Comparison of ENCODE assay signal across 23 cellular contexts in genomic region chr7:106448992-106449859, GRCh38.
DNase-seq lines count a peak whose midpoint lies in the region; ATAC-seq, FAIRE-seq and TF ChIP-seq lines count a peak whose summit lies in the region.
"Had no signal": no experiment of that assay in that cellular context is flagged by ENCODE, and none has a peak within 500 bp of the region (broad histone marks: within the 10 kb centered on the region; RNA-seq: fewer than 3 reads in every experiment).

No MANE protein-coding gene starts in this region.

- no peak overlapping the region for H3K4me3 ChIP-seq in GM23338
- no peak overlapping the region for H3K4me3 ChIP-seq in GM12878
- no peak overlapping the region for H3K4me3 ChIP-seq in BE2C (ENCODE audit: low read depth, low read length)
- no peak overlapping the region for H3K4me3 ChIP-seq in ascending aorta
- H3K4me3 ChIP-seq: gastrocnemius medialis, SK-N-MC, upper lobe of left lung had no signal

- H3K9me3 ChIP-seq in GM12878 (replicated peaks; ENCODE audit: control insufficient read depth, insufficient read depth, low read length) = no peaks in the 10 kb centered on the region; the same call in 1 of the 3 replicates
- H3K9me3 ChIP-seq in BE2C = no peaks in the 10 kb centered on the region
- H3K9me3 ChIP-seq in ascending aorta = no peaks in the 10 kb centered on the region
- H3K9me3 ChIP-seq: gastrocnemius medialis had no signal

- WGBS in GM12878 (ENCODE audit: insufficient coverage, insufficient replicate concordance, low lambda C conversion rate, missing lambda C conversion rate) = 51% methylated on average over 7 of the region's 7 CpGs

- POLR2A ChIA-PET in GM12878 (lab: Charles Lee) = interaction anchor here (0.8 kb wide), 1 partner anchor 91 kb away, joined by 3 read pairs; no protein-coding TSS in a partner anchor

- no TSS peak for BruUV-seq in GM12878 (replicated peaks; lab: Mats Ljungman, UMichigan)

- no peaks in the 10 kb centered on the region for H3K27me3 Mint-ChIP-seq in activated T-cell treated with anti-CD3 and anti-CD28 coated beads, Interleukin-2, amount 50 U/mL, for 4 hours (ENCODE audit: low read depth)
- no peaks in the 10 kb centered on the region for H3K27me3 Mint-ChIP-seq in GM23338 (ENCODE audit: insufficient read depth, low read depth, poor library complexity)
- peaks cover 14 to 15% of the 10 kb centered on the region in 2 donors for H3K27me3 Mint-ChIP-seq in natural killer cell treated with Interleukin-12 subunit alpha and Interleukin-12 subunit beta and Interleukin-15 and Interleukin-18, amount 100 ng/mL, for 72 hours
- H3K27me3 Mint-ChIP-seq: stimulated activated memory B cell treated with anti-CD40 and anti-IgM and Interleukin-4, amounts not matched to agents 10 μg/mL and 1 μg/mL and 100 μg/mL, for 72 hours had no signal

- H3K36me3 ChIP-seq in GM23338 (ENCODE audit: insufficient read depth) (peaks cover 7% of the 10 kb centered on the region), GM12878 (ENCODE audit: control insufficient read depth in 2 of 2, insufficient read depth in 2 of 2, low read length in 1 of 2) (no peaks in the 10 kb centered on the region), BE2C (no peaks in the 10 kb centered on the region), ascending aorta (no peaks in the 10 kb centered on the region)
- H3K36me3 ChIP-seq: gastrocnemius medialis, upper lobe of left lung had no signal

- peaks cover 12% of the 10 kb centered on the region for H3K4me1 Mint-ChIP-seq in activated T-cell treated with anti-CD3 and anti-CD28 coated beads, Interleukin-2, amount 50 U/mL, for 4 hours (ENCODE audit: low read depth)
- no peaks in the 10 kb centered on the region for H3K4me1 Mint-ChIP-seq in GM23338
- peaks cover 5 to 22% of the 10 kb centered on the region in 2 donors for H3K4me1 Mint-ChIP-seq in natural killer cell treated with Interleukin-12 subunit alpha and Interleukin-12 subunit beta and Interleukin-15 and Interleukin-18, amount 100 ng/mL, for 72 hours (ENCODE audit: low read depth in 2 of 2)
- H3K4me1 Mint-ChIP-seq: stimulated activated memory B cell treated with anti-CD40 and anti-IgM and Interleukin-4, amounts not matched to agents 10 μg/mL and 1 μg/mL and 100 μg/mL, for 72 hours had no signal

- peaks cover 20% of the 10 kb centered on the region; the same call in 1 of the 2 replicates for H3K9me2 ChIP-seq in GM23338 (ENCODE audit: insufficient read depth)

- no peaks in the 10 kb centered on the region for H3K27me3 ChIP-seq in GM23338 (ENCODE audit: insufficient read depth)
- no peaks in the 10 kb centered on the region for H3K27me3 ChIP-seq in GM12878 (replicated peaks in 1 of 2; ENCODE audit: control insufficient read depth in 2 of 2, insufficient read depth in 2 of 2, low read length in 1 of 2)
- H3K27me3 ChIP-seq in BE2C = no peaks in the 10 kb centered on the region; the same call in none of the 2 replicates
- H3K27me3 ChIP-seq in ascending aorta = no peaks in the 10 kb centered on the region
- H3K27me3 ChIP-seq: gastrocnemius medialis, upper lobe of left lung had no signal

- FAIRE-seq in GM12878 (lab: Jason Lieb, UNC) = no peak
- FAIRE-seq: GM19239 had no signal

- SMC1A ChIA-PET in GM12878 (lab: Charles Lee; ENCODE audit: uncharacterized antibody, unreplicated experiment) = interaction anchor here (0.9 to 3.5 kb wide), 7 partner anchors 10 to 274 kb away, joined by 3 to 20 read pairs (median 4); no protein-coding TSS in a partner anchor

- H3K4me2 ChIP-seq in GM23338 = no peak overlapping the region
- no peak overlapping the region for H3K4me2 ChIP-seq in GM12878 (ENCODE audit: control insufficient read depth, insufficient read depth)

- H3K4me3 Mint-ChIP-seq in activated T-cell treated with anti-CD3 and anti-CD28 coated beads, Interleukin-2, amount 50 U/mL, for 4 hours = no peak overlapping the region
- no peak overlapping the region for H3K4me3 Mint-ChIP-seq in GM23338
- H3K4me3 Mint-ChIP-seq in natural killer cell treated with Interleukin-12 subunit alpha and Interleukin-12 subunit beta and Interleukin-15 and Interleukin-18, amount 100 ng/mL, for 72 hours = peak overlapping the region; percentile 4
- H3K4me3 Mint-ChIP-seq: CD8-positive, alpha-beta T cell; stimulated activated memory B cell treated with anti-CD40 and anti-IgM and Interleukin-4, amounts not matched to agents 10 μg/mL and 1 μg/mL and 100 μg/mL, for 72 hours; T-helper 2 cell treated with Interferon-gamma antibody and Interleukin-4, amounts not matched to agents 5 μg/mL and 100 μg/mL, for 36 hours had no signal

- H3K27ac ChIP-seq in GM23338 (ENCODE audit: low read depth) (no peak overlapping the region), GM12878 (ENCODE audit: control insufficient read depth, insufficient read depth) (no peak overlapping the region), ascending aorta (no peak overlapping the region)
- H3K27ac ChIP-seq: gastrocnemius medialis, SK-N-MC had no signal

- CTCF ChIA-PET in GM12878 (lab: Yijun Ruan, JAX) = interaction anchor here (0.9 to 3.2 kb wide), 6 partner anchors 9 to 275 kb away, joined by 3 to 16 read pairs (median 4); no protein-coding TSS in a partner anchor

- in situ Hi-C loops in GM12878 (cut with MboI) = no loop called here

- RAD21 ChIA-PET in GM12878 (lab: Charles Lee; ENCODE audit: unreplicated experiment) = interaction anchor here (0.8 to 1.8 kb wide), 2 partner anchors 271 to 273 kb away, joined by 3 to 4 read pairs; no protein-coding TSS in a partner anchor

- H3F3A ChIP-seq in GM23338 (replicated peaks; ENCODE audit: low read depth) = no peaks in the 10 kb centered on the region

- intact Hi-C loops in GM12878 (cut with micrococcal nuclease; ENCODE audit: unreplicated experiment) = no loop called here
- intact Hi-C loops in ascending aorta (cut with DNase I) = no loop called here

- no peak overlapping the region; the same call in 1 of the 2 replicates for H3K27ac Mint-ChIP-seq in GM23338
- H3K27ac Mint-ChIP-seq in natural killer cell treated with Interleukin-12 subunit alpha and Interleukin-12 subunit beta and Interleukin-15 and Interleukin-18, amount 100 ng/mL, for 72 hours = peak overlapping the region; percentile 29 to 58
- H3K27ac Mint-ChIP-seq: CD8-positive, alpha-beta T cell; stimulated activated memory B cell treated with anti-CD40 and anti-IgM and Interleukin-4, amounts not matched to agents 10 μg/mL and 1 μg/mL and 100 μg/mL, for 72 hours; T-helper 2 cell treated with Interferon-gamma antibody and Interleukin-4, amounts not matched to agents 5 μg/mL and 100 μg/mL, for 36 hours had no signal

- H3K9me3 Mint-ChIP-seq in activated T-cell treated with anti-CD3 and anti-CD28 coated beads, Interleukin-2, amount 50 U/mL, for 4 hours = peaks cover 5% of the 10 kb centered on the region
- peaks cover 36% of the 10 kb centered on the region for H3K9me3 Mint-ChIP-seq in GM23338
- peaks cover 10% of the 10 kb centered on the region for H3K9me3 Mint-ChIP-seq in natural killer cell treated with Interleukin-12 subunit alpha and Interleukin-12 subunit beta and Interleukin-15 and Interleukin-18, amount 100 ng/mL, for 72 hours

- no peaks in the 10 kb centered on the region for H3K79me2 ChIP-seq in GM23338 (replicated peaks; ENCODE audit: insufficient read depth)
- H3K79me2 ChIP-seq in GM12878 (ENCODE audit: control insufficient read depth, insufficient read depth, low read length) = no peaks in the 10 kb centered on the region

- no peak for TF ChIP-seq RAD21 in GM12878 (IDR thresholded peaks at IDR 0.05; ENCODE audit: insufficient read depth, low read depth, low read length)

- DNase-seq in activated T-cell treated with anti-CD3 and anti-CD28 coated beads, Interleukin-2, amount 50 U/mL, for 4 hours = no peak
- no peak for DNase-seq in activated T-cell treated with anti-CD3 and anti-CD28 coated beads, Interleukin-2, amount 50 U/mL, for 48 hours
- DNase-seq in GM23338 (ENCODE audit: low spot score) = no peak
- DNase-seq in GM12878 (ENCODE audit: low read depth, low spot score) = no peak
- DNase-seq in natural killer cell treated with Interleukin-12 subunit alpha and Interleukin-12 subunit beta and Interleukin-15 and Interleukin-18, amount 100 ng/mL, for 72 hours (ENCODE audit: low spot score) = no peak
- DNase-seq in BE2C = no peak
- DNase-seq in ascending aorta (ENCODE audit: low spot score in 2 of 2) = no peak
- DNase-seq: activated CD4-positive, alpha-beta T cell treated with anti-CD3 and anti-CD28 coated beads for 4 hours; activated CD8-positive, alpha-beta memory T cell treated with anti-CD3 and anti-CD28 coated beads, Interleukin-2, amount 50 U/mL, for 4 hours; CD8-positive, alpha-beta T cell; gastrocnemius medialis; KG1; left cardiac atrium; NCI-H1092; NCI-H2081 treated with DMSO at 0.1 percent for 48 hours; NCI-H526 treated with DMSO at 0.1 percent for 48 hours had no signal

- H4K20me1 ChIP-seq in GM23338 (replicated peaks; ENCODE audit: insufficient read depth) (no peaks in the 10 kb centered on the region), GM12878 (ENCODE audit: control insufficient read depth, insufficient read depth) (no peaks in the 10 kb centered on the region)

- no peak for TF ChIP-seq EP300 in GM12878 (IDR thresholded peaks at IDR 0.05; ENCODE audit: borderline replicate concordance in 1 of 2, control insufficient read depth in 1 of 2, low read depth in 2 of 2, low read length in 2 of 2)

- H2AFZ ChIP-seq in GM23338 (peak overlapping the region; percentile 28; the same call in 1 of the 2 replicates), GM12878 (ENCODE audit: control insufficient read depth, low read depth, low read length) (peak overlapping the region; percentile 26)

- H3K9ac ChIP-seq in GM12878 (ENCODE audit: control insufficient read depth, insufficient read depth, low read length) = no peak overlapping the region

- H3K4me1 ChIP-seq in GM23338 (ENCODE audit: insufficient read depth) (no peaks in the 10 kb centered on the region), GM12878 (ENCODE audit: control insufficient read depth, insufficient read depth, low read length) (no peaks in the 10 kb centered on the region), BE2C (no peaks in the 10 kb centered on the region), ascending aorta (no peaks in the 10 kb centered on the region)
- H3K4me1 ChIP-seq: gastrocnemius medialis had no signal

- no peak for TF ChIP-seq POLR2A in GM12878 (IDR thresholded peaks at IDR 0.05; ENCODE audit: low read depth, low read length)

- peak; percentile 41 to 60 for ATAC-seq in activated T-cell treated with anti-CD3 and anti-CD28 coated beads, Interleukin-2, amount 50 U/mL, for 4 hours
- no peak for ATAC-seq in GM23338
- ATAC-seq in GM12878 = no peak
- peak; percentile 40 to 51 for ATAC-seq in natural killer cell treated with Interleukin-12 subunit alpha and Interleukin-12 subunit beta and Interleukin-15 and Interleukin-18, amount 100 ng/mL, for 72 hours
- no peak for ATAC-seq in GM19397 (IDR thresholded peaks at IDR 0.05; ENCODE audit: unreplicated experiment)
- ATAC-seq: CD8-positive, alpha-beta T cell; gastrocnemius medialis; HCT116; left cardiac atrium; stimulated activated memory B cell treated with anti-CD40 and anti-IgM and Interleukin-4, amounts not matched to agents 10 μg/mL and 1 μg/mL and 100 μg/mL, for 72 hours had no signal

- no peaks in the 10 kb centered on the region for H3K36me3 Mint-ChIP-seq in activated T-cell treated with anti-CD3 and anti-CD28 coated beads, Interleukin-2, amount 50 U/mL, for 4 hours (ENCODE audit: insufficient read depth)
- peaks cover 21% of the 10 kb centered on the region for H3K36me3 Mint-ChIP-seq in GM23338 (ENCODE audit: low read depth)
- peaks cover 9% of the 10 kb centered on the region for H3K36me3 Mint-ChIP-seq in natural killer cell treated with Interleukin-12 subunit alpha and Interleukin-12 subunit beta and Interleukin-15 and Interleukin-18, amount 100 ng/mL, for 72 hours
- H3K36me3 Mint-ChIP-seq: CD8-positive, alpha-beta T cell had no signal

- TF ChIP-seq CTCF in GM23338 (conservative IDR thresholded peaks at IDR 0.05; ENCODE audit: low read depth in 2 of 2) (no peak), GM12878 (IDR thresholded peaks at IDR 0.05 in 2 of 3, conservative IDR thresholded peaks at IDR 0.05 in 1 of 3; ENCODE audit: control insufficient read depth in 2 of 3, extremely low read depth in 1 of 3, insufficient read depth in 1 of 3, low read depth in 3 of 3, low read length in 3 of 3) (no peak), BE2C (IDR thresholded peaks at IDR 0.05; ENCODE audit: low read depth, low read length) (no peak), ascending aorta (IDR thresholded peaks at IDR 0.05) (no peak)

Comparison
In these comparisons a context has a peak if more than half of its experiments do, and no peak if none do; other contexts are left out.
1. ATAC-seq: peak in activated T-cell treated with anti-CD3 and anti-CD28 coated beads, Interleukin-2, amount 50 U/mL, for 4 hours (2 of 2) and natural killer cell treated with Interleukin-12 subunit alpha and Interleukin-12 subunit beta and Interleukin-15 and Interleukin-18, amount 100 ng/mL, for 72 hours (2 of 2); none in GM23338 (single experiment), GM12878 (single experiment) and GM19397 (single experiment).